Comparison of ENCODE assay signal across 3 cellular contexts in genomic region chr3:130102545-130102944, GRCh38. TPM values are rescaled to one million over a fixed set of nuclear protein-coding genes. Genes with fewer than 3 reads are reported as not detected.
"Had no signal": no experiment of that assay in that cellular context is flagged by ENCODE, and none has a peak within 500 bp of the region (broad histone marks: within the 10 kb centered on the region; RNA-seq: fewer than 3 reads in every experiment).

No MANE protein-coding gene starts in this region.

RNA-seq across cellular contexts. Expression of gene ALG1L2, which starts 20.9 kb away (rescaled TPM):
- total RNA-seq: HT-29, HT1080, IMR-90 had no signal
- polyA plus RNA-seq: IMR-90 had no signal
